1 cellular context compared by ENCODE assay signal in genomic region chr10:119308089-119308488, GRCh38.
TF ChIP-seq lines count a peak whose summit lies in the region.

No MANE protein-coding gene starts in this region.

TF ChIP-seq in GM12878, 131 proteins besides CTCF, POLR2A, EP300 and RAD21:
- TF ChIP-seq MEF2A (IDR thresholded peaks at IDR 0.05; ENCODE audit: insufficient read depth, low read depth, low read length) (no peak), MLLT1 (IDR thresholded peaks at IDR 0.05) (peak; percentile 39; the same call in 1 of the 2 replicates), HDGF (IDR thresholded peaks at IDR 0.05) (no peak)
